Comparison of ENCODE assay signal across 14 cellular contexts in genomic region chr3:106628407-106628806, GRCh38.
DNase-seq lines count a peak whose midpoint lies in the region; ATAC-seq, FAIRE-seq and TF ChIP-seq lines count a peak whose summit lies in the region.
"Had no signal": no experiment of that assay in that cellular context is flagged by ENCODE, and none has a peak within 500 bp of the region (broad histone marks: within the 10 kb centered on the region; RNA-seq: fewer than 3 reads in every experiment).

No MANE protein-coding gene starts in this region.

- H3K9ac ChIP-seq in endothelial cell of umbilical vein (replicated peaks; ENCODE audit: extremely low read depth, insufficient read depth, low read length) = no peak overlapping the region

- H3K36me3 ChIP-seq in OCI-LY7 (ENCODE audit: insufficient read depth, low read length) (no peaks in the 10 kb centered on the region), endothelial cell of umbilical vein (ENCODE audit: control insufficient read depth in 2 of 2, extremely low read depth in 1 of 2, insufficient read depth in 2 of 2, low read length in 2 of 2) (no peaks in the 10 kb centered on the region), aorta (ENCODE audit: control insufficient read depth in 1 of 2, insufficient read depth in 2 of 2, low read length in 1 of 2) (no peaks in the 10 kb centered on the region)
- H3K36me3 ChIP-seq: adrenal gland, HAP-1 had no signal

- 0 out of 2 replicates have a peak, but pooled peaks cover 7% of the 10 kb centered on the region for H3K9me3 ChIP-seq in OCI-LY7 (ENCODE audit: low read length)
- no peaks in the 10 kb centered on the region for H3K9me3 ChIP-seq in endothelial cell of umbilical vein (replicated peaks; ENCODE audit: control insufficient read depth, insufficient read depth, low read length)
- no peaks in the 10 kb centered on the region for H3K9me3 ChIP-seq in aorta (ENCODE audit: control insufficient read depth, low read length)
- H3K9me3 ChIP-seq: HAP-1 had no signal

- TF ChIP-seq POLR2A in endothelial cell of umbilical vein (IDR thresholded peaks at IDR 0.05; ENCODE audit: low read depth, low read length) = no peak
- TF ChIP-seq POLR2A in GM12892 (IDR thresholded peaks at IDR 0.05; ENCODE audit: low read depth, low read length) = no peak

- FAIRE-seq in endothelial cell of umbilical vein (lab: Jason Lieb, UNC) = peak; percentile 73
- no peak for FAIRE-seq in GM12892 (lab: Jason Lieb, UNC)
- FAIRE-seq: G401.6, islet of Langerhans had no signal

- CTCF ChIA-PET in OCI-LY7 (lab: Charles Lee; ENCODE audit: unreplicated experiment) = no interaction called here
- CTCF ChIA-PET in endothelial cell of umbilical vein (lab: Charles Lee) = interaction anchor here (0.6 to 1.9 kb wide), 5 partner anchors 10 to 437 kb away, joined by 3 to 7 read pairs (median 4); no protein-coding TSS in a partner anchor

- BruUV-seq in OCI-LY7 (replicated peaks; lab: Mats Ljungman, UMichigan) (no TSS peak), endothelial cell of umbilical vein (replicated peaks; lab: Mats Ljungman, UMichigan) (no TSS peak)

- H3K4me2 ChIP-seq in OCI-LY7 (ENCODE audit: low read length) = no peak overlapping the region
- H3K4me2 ChIP-seq in endothelial cell of umbilical vein (ENCODE audit: insufficient read depth, low read length) = no peak overlapping the region

- no peaks in the 10 kb centered on the region for H3K9me2 ChIP-seq in OCI-LY7 (ENCODE audit: insufficient read depth, low read length)

- TF ChIP-seq CTCF in OCI-LY7 (conservative IDR thresholded peaks at IDR 0.05; ENCODE audit: low read length) (no peak), endothelial cell of umbilical vein (IDR thresholded peaks at IDR 0.05; ENCODE audit: extremely low read depth in 1 of 2, insufficient read depth in 1 of 2, low read depth in 1 of 2, low read length in 2 of 2) (no peak)

- no peak for ATAC-seq in aorta (ENCODE audit: low FRiP score)

- H3K79me2 ChIP-seq in OCI-LY7 (ENCODE audit: insufficient read depth, low read depth, low read length) = no peaks in the 10 kb centered on the region
- H3K79me2 ChIP-seq in endothelial cell of umbilical vein (ENCODE audit: control insufficient read depth, insufficient read depth, low read length) = no peaks in the 10 kb centered on the region

- POLR2A ChIA-PET in OCI-LY7 (lab: Charles Lee) = no interaction called here
- POLR2A ChIA-PET in endothelial cell of umbilical vein (lab: Charles Lee) = no interaction called here

- dilution Hi-C loops in endothelial cell of umbilical vein (cut with MboI; ENCODE audit: extremely low pct_ligation_motif_present, low sequenced_read_pairs) = no loop called here

- intact Hi-C loops in OCI-LY7 (cut with micrococcal nuclease; ENCODE audit: unreplicated experiment) = loop anchor here (10.0 kb wide), 1 partner anchor 436 kb away; no protein-coding TSS in a partner anchor
- intact Hi-C loops in endothelial cell of umbilical vein (cut with micrococcal nuclease) = loop anchor here (2.0 to 5.0 kb wide), 2 partner anchors 234 to 436 kb away; no protein-coding TSS in a partner anchor
- intact Hi-C loops in aorta (cut with DNase I) = no loop called here

- H3K4me1 ChIP-seq in OCI-LY7 (ENCODE audit: insufficient read depth, low read length, poor library complexity, severe bottlenecking) = peaks cover 19% of the 10 kb centered on the region
- peaks cover 15% of the 10 kb centered on the region for H3K4me1 ChIP-seq in endothelial cell of umbilical vein (ENCODE audit: control insufficient read depth, extremely low read depth, insufficient read depth, low read length)
- no peaks in the 10 kb centered on the region for H3K4me1 ChIP-seq in aorta (ENCODE audit: control insufficient read depth in 1 of 2, insufficient read depth in 2 of 2, low read length in 2 of 2)
- H3K4me1 ChIP-seq: adrenal gland, HAP-1 had no signal

- DNase-seq in NCI-H1092 treated with DMSO at 0.1 percent for 48 hours (lab: John Stamatoyannopoulos, UW) = peak; percentile 7
- DNase-seq in NCI-H1092 (lab: John Stamatoyannopoulos, UW) = no peak
- DNase-seq in OCI-LY7 (ENCODE audit: low spot score) = peak; percentile 4
- DNase-seq in endothelial cell of umbilical vein (ENCODE audit: low read depth, low spot score) = peak; percentile 82
- DNase-seq in renal cortical epithelial cell (ENCODE audit: low read depth) = peak; percentile 69
- DNase-seq in GM12892 (ENCODE audit: insufficient read length) = no peak
- no peak for DNase-seq in cerebellar cortex (ENCODE audit: low spot score)
- no peak for DNase-seq in aorta
- DNase-seq: adrenal gland, NCI-H1436, nephron progenitor cell had no signal

- H2AFZ ChIP-seq in OCI-LY7 (ENCODE audit: low read length) = no peak overlapping the region
- H2AFZ ChIP-seq in endothelial cell of umbilical vein (ENCODE audit: low read depth, low read length) = peak overlapping the region; percentile 32

- no peaks in the 10 kb centered on the region for H3K9me1 ChIP-seq in endothelial cell of umbilical vein (replicated peaks; ENCODE audit: control insufficient read depth, extremely low read depth, insufficient read depth, low read length)

- H3K4me3 ChIP-seq in OCI-LY7 (ENCODE audit: low read depth, low read length, poor library complexity, severe bottlenecking) (no peak overlapping the region), endothelial cell of umbilical vein (replicated peaks in 1 of 3; ENCODE audit: insufficient read depth in 1 of 3, low read depth in 1 of 3, low read length in 3 of 3) (no peak overlapping the region), aorta (ENCODE audit: low read length in 2 of 2) (no peak overlapping the region)
- H3K4me3 ChIP-seq: adrenal gland, HAP-1 had no signal

- H3K27me3 ChIP-seq in endothelial cell of umbilical vein (ENCODE audit: control insufficient read depth in 2 of 2, insufficient read depth in 2 of 2, low read length in 2 of 2) = no peaks in the 10 kb centered on the region
- H3K27me3 ChIP-seq in aorta (ENCODE audit: control insufficient read depth in 1 of 2, insufficient read depth in 2 of 2, low read length in 1 of 2) = no peaks in the 10 kb centered on the region
- H3K27me3 ChIP-seq: adrenal gland had no signal

- no peak overlapping the region for H3K27ac ChIP-seq in OCI-LY7 (ENCODE audit: low read depth, low read length, poor library complexity, severe bottlenecking)
- H3K27ac ChIP-seq in endothelial cell of umbilical vein (ENCODE audit: insufficient read depth, low read depth, low read length) = peak overlapping the region; percentile 22
- H3K27ac ChIP-seq in aorta (ENCODE audit: low read depth in 1 of 2, low read length in 2 of 2) = no peak overlapping the region
- H3K27ac ChIP-seq: adrenal gland had no signal

- no peaks in the 10 kb centered on the region for H4K20me1 ChIP-seq in OCI-LY7 (ENCODE audit: insufficient read depth, low read length)
- H4K20me1 ChIP-seq in endothelial cell of umbilical vein (replicated peaks; ENCODE audit: control insufficient read depth, extremely low read depth, insufficient read depth, low read length) = no peaks in the 10 kb centered on the region

TF ChIP-seq in endothelial cell of umbilical vein, 7 proteins besides CTCF, POLR2A, EP300 and RAD21:
- TF ChIP-seq POLR2AphosphoS5 (IDR thresholded peaks at IDR 0.05; ENCODE audit: insufficient read depth, low read depth, low read length) (peak; percentile 32), MAX (IDR thresholded peaks at IDR 0.05; ENCODE audit: insufficient read depth, insufficient read length) (no peak), MYC (IDR thresholded peaks at IDR 0.05; ENCODE audit: low read depth, low read length) (no peak), JUN (IDR thresholded peaks at IDR 0.05; ENCODE audit: borderline replicate concordance, insufficient read depth, insufficient read length, low read depth) (peak; percentile 41), EZH2 (IDR thresholded peaks at IDR 0.05; ENCODE audit: borderline replicate concordance, low read depth, low read length, severe bottlenecking) (no peak), FOS (IDR thresholded peaks at IDR 0.05; ENCODE audit: borderline replicate concordance, insufficient read depth, low read length) (peak; percentile 69), GATA2 (IDR thresholded peaks at IDR 0.05; ENCODE audit: insufficient read depth, insufficient read length, low read depth, low read length) (no peak)

Comparison
In these comparisons a context has a peak if more than half of its experiments do, and no peak if none do; other contexts are left out.
1. DNase-seq: peak in NCI-H1092 treated with DMSO at 0.1 percent for 48 hours (single experiment), OCI-LY7 (single experiment), endothelial cell of umbilical vein (single experiment) and renal cortical epithelial cell (single experiment); none in NCI-H1092 (single experiment), GM12892 (single experiment), cerebellar cortex (single experiment) and aorta (0 of 2).
2. intact Hi-C loops: an anchor here in OCI-LY7 (10.0 kb wide) and endothelial cell of umbilical vein (2.0 to 5.0 kb wide); none called in aorta.